In genomic region chrX:16828126-16828908, GRCh38 we compare ENCODE assay signal across 9 cellular contexts. TPM values are rescaled to one million over a fixed set of nuclear protein-coding genes. Genes with fewer than 3 reads are reported as not detected.
DNase-seq lines count a peak whose midpoint lies in the region; ATAC-seq and TF ChIP-seq lines count a peak whose summit lies in the region.
"Had no signal": no experiment of that assay in that cellular context is flagged by ENCODE, and none has a peak within 500 bp of the region (broad histone marks: within the 10 kb centered on the region; RNA-seq: fewer than 3 reads in every experiment).

No MANE protein-coding gene starts in this region.

- H3K4me2 ChIP-seq in GM23248 (ENCODE audit: unreplicated experiment) (no peak overlapping the region), OCI-LY7 (ENCODE audit: low read length) (no peak overlapping the region)

- WGBS in GM23248 (ENCODE audit: low coverage in 1 of 2, low lambda C conversion rate in 2 of 2, missing lambda C conversion rate in 2 of 2), 2 experiments = 56 to 63% methylated on average over 6 of the region's 6 CpGs
- WGBS in adrenal gland, 4 donors = 30 to 46% (median 36%) methylated on average over 4 to 6 of the region's 6 CpGs

- H3K27ac ChIP-seq in GM23248 (peak overlapping the region; percentile 55), adrenal gland (peak overlapping the region; percentile 82 to 89 (median 85)), OCI-LY7 (ENCODE audit: low read depth, low read length, poor library complexity, severe bottlenecking) (no peak overlapping the region)

- no TSS peak for BruUV-seq in OCI-LY7 (replicated peaks; lab: Mats Ljungman, UMichigan)

- peak in 1 of 2 donors; percentile 60 for TF ChIP-seq POLR2A in adrenal gland (IDR thresholded peaks at IDR 0.05)

- CTCF ChIA-PET in OCI-LY7 (lab: Charles Lee; ENCODE audit: unreplicated experiment) = no interaction called here

- H3K9ac ChIP-seq in GM23248 = no peak overlapping the region

- in situ Hi-C loops in GM23248 (cut with MboI) = no loop called here

- DNase-seq in GM23248 (peak; percentile 60), adrenal gland (peak; percentile 66 to 89 (median 80)), Right ventricle myocardium superior (no peak), pulmonary artery endothelial cell (ENCODE audit: low read depth, low spot score) (peak; percentile 44), OCI-LY7 (ENCODE audit: low spot score) (no peak), epidermal melanocyte (ENCODE audit: insufficient read length, low spot score) (no peak), occipital lobe (lab: John Stamatoyannopoulos, UW) (no peak)
- DNase-seq: activated T-cell treated with anti-CD3 and anti-CD28 coated beads for 4 hours had no signal

- H2AFZ ChIP-seq in GM23248 (no peak overlapping the region), OCI-LY7 (ENCODE audit: low read length) (no peak overlapping the region)

- no peaks in the 10 kb centered on the region for H3K9me3 ChIP-seq in GM23248 (ENCODE audit: low read depth)
- H3K9me3 ChIP-seq in adrenal gland (replicated peaks in 1 of 3) = no peaks in the 10 kb centered on the region
- H3K9me3 ChIP-seq in OCI-LY7 (ENCODE audit: low read length) = no peaks in the 10 kb centered on the region

- H4K20me1 ChIP-seq in GM23248 (ENCODE audit: insufficient read depth) (no peaks in the 10 kb centered on the region), OCI-LY7 (ENCODE audit: insufficient read depth, low read length) (no peaks in the 10 kb centered on the region)

- H3K9me2 ChIP-seq in GM23248 (ENCODE audit: insufficient read depth) (no peaks in the 10 kb centered on the region), OCI-LY7 (ENCODE audit: insufficient read depth, low read length) (no peaks in the 10 kb centered on the region)

- H3K27me3 ChIP-seq in GM23248 (replicated peaks; ENCODE audit: insufficient read depth) (no peaks in the 10 kb centered on the region), adrenal gland (no peaks in the 10 kb centered on the region)

- H3K36me3 ChIP-seq in GM23248 (ENCODE audit: low read depth) = no peaks in the 10 kb centered on the region
- peaks cover 0 to 12% of the 10 kb centered on the region in 2 donors for H3K36me3 ChIP-seq in adrenal gland (replicated peaks in 1 of 2)
- H3K36me3 ChIP-seq in OCI-LY7 (ENCODE audit: insufficient read depth, low read length) = peaks cover 84% of the 10 kb centered on the region

- ATAC-seq in Right ventricle myocardium superior (ENCODE audit: poor library complexity) = peak; percentile 68
- no peak for ATAC-seq in GM18519 (IDR thresholded peaks at IDR 0.05; ENCODE audit: low FRiP score, unreplicated experiment)

- H3K4me3 ChIP-seq in GM23248 = no peak overlapping the region
- no peak overlapping the region for H3K4me3 ChIP-seq in adrenal gland
- H3K4me3 ChIP-seq in OCI-LY7 (ENCODE audit: low read depth, low read length, poor library complexity, severe bottlenecking) = no peak overlapping the region

- TF ChIP-seq CTCF in adrenal gland (IDR thresholded peaks at IDR 0.05) = no peak
- TF ChIP-seq CTCF in OCI-LY7 (conservative IDR thresholded peaks at IDR 0.05; ENCODE audit: low read length) = no peak

- POLR2A ChIA-PET in OCI-LY7 (lab: Charles Lee) = interaction anchor here (0.6 to 1.1 kb wide), 5 partner anchors 17 to 219 kb away, joined by 3 to 4 read pairs (median 4); no protein-coding TSS in a partner anchor

- H3K4me1 ChIP-seq in GM23248 (ENCODE audit: insufficient read depth) (peaks cover 39% of the 10 kb centered on the region), adrenal gland (replicated peaks in 1 of 2) (peaks cover 20 to 22% of the 10 kb centered on the region in 2 donors), OCI-LY7 (ENCODE audit: insufficient read depth, low read length, poor library complexity, severe bottlenecking) (no peaks in the 10 kb centered on the region)

- H3K79me2 ChIP-seq in GM23248 (ENCODE audit: insufficient read depth) = no peaks in the 10 kb centered on the region
- H3K79me2 ChIP-seq in OCI-LY7 (ENCODE audit: insufficient read depth, low read depth, low read length) = no peaks in the 10 kb centered on the region

- intact Hi-C loops in adrenal gland (cut with DNase I) = no loop called here
- intact Hi-C loops in Right ventricle myocardium superior (cut with DNase I) = loop anchor here (5.0 kb wide), 1 partner anchor 219 kb away; no protein-coding TSS in a partner anchor
- intact Hi-C loops in OCI-LY7 (cut with micrococcal nuclease; ENCODE audit: unreplicated experiment) = loop anchor here (5.0 kb wide), 1 partner anchor 219 kb away; no protein-coding TSS in a partner anchor

- H3F3A ChIP-seq in GM23248 (ENCODE audit: insufficient read depth) = peaks cover 30% of the 10 kb centered on the region

RNA-seq across cellular contexts. Expression of gene RBBP7, which starts 41.8 kb away (rescaled TPM):
- total RNA-seq in GM23248 (2014; rRNA removed; shearing (Covaris generic)) = 64.6 and 86.2 TPM in 2 replicates
- polyA plus RNA-seq in GM23248 (2016; fragmentation: Nextera tagmentation; extraction: Ambion mirVana) (119 and 124 TPM in 2 replicates), adrenal gland (1,000 to 10,000 TPM in 1 of 3 donors, 100 to 1,000 TPM in 2; 249 to 1,639 (median 532) TPM)
- total RNA-seq in adrenal gland (1,000 to 10,000 TPM in 1 of 8 donors, 100 to 1,000 TPM in 7; 175 to 1,133 (median 276) TPM), Right ventricle myocardium superior (110 TPM), pulmonary artery endothelial cell (174 and 192 TPM in 2 replicates), OCI-LY7 (2022) (251 and 270 TPM in 2 replicates), occipital lobe (60.8 TPM)
- 144 and 161 TPM in 2 replicates for total RNA-seq in OCI-LY7 (2014; rRNA removed; shearing (Covaris generic))

RNA-seq across cellular contexts. Expression of gene TXLNG, which starts 42.1 kb away (rescaled TPM):
- 6.1 and 6.4 TPM in 2 replicates for total RNA-seq in GM23248 (2014; rRNA removed; shearing (Covaris generic))
- 4.1 and 4.4 TPM in 2 replicates for polyA plus RNA-seq in GM23248 (2016; fragmentation: Nextera tagmentation; extraction: Ambion mirVana)
- total RNA-seq in adrenal gland = 10 to 100 TPM; 15.4 to 33.2 (median 20.5) TPM
- 10 to 100 TPM; 18.2 to 29.5 (median 27.0) TPM for polyA plus RNA-seq in adrenal gland
- total RNA-seq in Right ventricle myocardium superior = 4.5 TPM
- 5.6 and 6.6 TPM in 2 replicates for total RNA-seq in pulmonary artery endothelial cell
- 16.2 and 16.9 TPM in 2 replicates for total RNA-seq in OCI-LY7 (2014; rRNA removed; shearing (Covaris generic))
- 20.1 and 22.0 TPM in 2 replicates for total RNA-seq in OCI-LY7 (2022)
- 13.1 TPM for total RNA-seq in occipital lobe

Comparison
In these comparisons a context has a peak if more than half of its experiments do, and no peak if none do; other contexts are left out.
1. DNase-seq: peak in GM23248 (single experiment), adrenal gland (7 of 7) and pulmonary artery endothelial cell (single experiment); none in Right ventricle myocardium superior (single experiment), OCI-LY7 (single experiment), epidermal melanocyte (single experiment) and occipital lobe (single experiment).
2. intact Hi-C loops: an anchor here in Right ventricle myocardium superior (5.0 kb wide) and OCI-LY7 (5.0 kb wide); none called in adrenal gland.